Comparison of ENCODE assay signal across 12 cellular contexts in the genomic region with DNA sequence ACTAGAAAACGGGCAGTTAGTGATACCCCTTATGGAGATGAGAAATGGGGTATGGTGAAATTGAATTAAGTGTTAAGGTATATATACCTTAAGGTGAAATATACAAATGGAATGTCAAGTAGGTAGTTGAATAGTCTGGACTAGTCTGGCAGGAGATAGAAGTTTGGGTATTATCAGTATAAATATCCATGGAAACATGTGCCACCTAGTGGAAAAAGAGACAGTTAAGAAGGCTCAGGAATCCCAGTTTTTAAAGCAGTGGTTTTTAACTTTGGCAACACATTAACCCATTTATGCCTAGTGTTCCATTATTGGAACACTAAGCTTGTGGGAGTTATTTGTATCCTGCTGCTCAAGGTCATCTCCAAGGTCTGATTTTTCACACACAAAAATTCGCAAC. TPM values are rescaled to one million over a fixed set of nuclear protein-coding genes. Genes with fewer than 3 reads are reported as not detected.
DNase-seq lines count a peak whose midpoint lies in the region; ATAC-seq, FAIRE-seq and TF ChIP-seq lines count a peak whose summit lies in the region.
"Had no signal": no experiment of that assay in that cellular context is flagged by ENCODE, and none has a peak within 500 bp of the region (broad histone marks: within the 10 kb centered on the region; RNA-seq: fewer than 3 reads in every experiment).

No MANE protein-coding gene starts in this region.

- H4K20me1 ChIP-seq in SK-N-SH (ENCODE audit: insufficient read depth) = no peaks in the 10 kb centered on the region

- no peaks in the 10 kb centered on the region for H3F3A ChIP-seq in SK-N-SH (replicated peaks; ENCODE audit: insufficient read depth)

- 94% methylated on average over 2 of the region's 2 CpGs for WGBS in SK-N-SH (ENCODE audit: low lambda C conversion rate)
- 94 to 98% (median 97%) methylated on average over 2 of the region's 2 CpGs for WGBS in heart left ventricle, 4 donors

- CTCF ChIA-PET in A673 (lab: Charles Lee) (interaction anchor here (1.0 kb wide), 1 partner anchor 120 kb away, joined by 3 read pairs; no protein-coding TSS in a partner anchor), SK-N-SH (lab: Yijun Ruan, JAX) (interaction anchor here (1.0 kb wide), 2 partner anchors 38 to 120 kb away, joined by 3 read pairs; a partner anchor contains a TSS)

- H3K9ac ChIP-seq in SK-N-SH = no peak overlapping the region

- H3K79me2 ChIP-seq in SK-N-SH (ENCODE audit: insufficient read depth) = 0 out of 2 replicates have a peak, but pooled peaks cover 2% of the 10 kb centered on the region

- H3K4me2 ChIP-seq in SK-N-SH = no peak overlapping the region

- intact Hi-C loops in A673 (cut with micrococcal nuclease; ENCODE audit: unreplicated experiment) = loop anchor here (1.0 kb wide), 1 partner anchor 120 kb away; no protein-coding TSS in a partner anchor
- intact Hi-C loops in heart left ventricle (cut with DNase I) = loop anchor here in 4 of 10 donors (10.0 kb wide), 2 partner anchors 115 to 125 kb away; no protein-coding TSS in a partner anchor

- H3K4me3 ChIP-seq in A673 (ENCODE audit: low read depth, low read length, poor library complexity, severe bottlenecking) (peak overlapping the region; percentile 58), SK-N-SH (ENCODE audit: low read depth in 2 of 2, low read length in 1 of 2) (no peak overlapping the region), foreskin fibroblast (ENCODE audit: low read depth in 1 of 2, low read length in 2 of 2) (no peak overlapping the region), coronary artery (no peak overlapping the region), heart left ventricle (no peak overlapping the region)
- H3K4me3 ChIP-seq: esophagus muscularis mucosa had no signal

- H3K27ac ChIP-seq in A673 (ENCODE audit: low read depth, low read length, poor library complexity, severe bottlenecking) (peak overlapping the region; percentile 88), SK-N-SH (ENCODE audit: low read depth in 2 of 2, low read length in 1 of 2) (no peak overlapping the region), coronary artery (no peak overlapping the region), heart left ventricle (no peak overlapping the region)
- H3K27ac ChIP-seq: esophagus muscularis mucosa had no signal

- DNase-seq in A673 (ENCODE audit: low spot score) (peak; percentile 65), GM12892 (ENCODE audit: insufficient read length) (no peak), SK-N-SH (no peak), foreskin fibroblast (peak in 1 of 2 donors; percentile 27), amniotic stem cell (lab: John Stamatoyannopoulos, UW) (no peak), coronary artery (ENCODE audit: low spot score) (no peak), heart left ventricle (no peak), NOMO-1 treated with DMSO at 0.1 percent for 48 hours (lab: John Stamatoyannopoulos, UW; ENCODE audit: unreplicated experiment) (no peak)
- DNase-seq: midbrain, NCI-H1417, SHP77 treated with DMSO at 0.1 percent for 48 hours had no signal

- peak; percentile 22; the same call in 1 of the 2 replicates for TF ChIP-seq RAD21 in SK-N-SH (IDR thresholded peaks at IDR 0.05; ENCODE audit: low read length)

- peak; percentile 33 for FAIRE-seq in GM12892 (lab: Jason Lieb, UNC)

- BruUV-seq in A673 (replicated peaks; lab: Mats Ljungman, UMichigan) = no TSS peak

- no peaks in the 10 kb centered on the region for H3K27me3 ChIP-seq in A673 (replicated peaks; ENCODE audit: insufficient read depth, low read depth, low read length, poor library complexity)
- H3K27me3 ChIP-seq in SK-N-SH (ENCODE audit: insufficient read depth) = no peaks in the 10 kb centered on the region
- no peaks in the 10 kb centered on the region for H3K27me3 ChIP-seq in heart left ventricle
- H3K27me3 ChIP-seq: esophagus muscularis mucosa had no signal

- H3K9me2 ChIP-seq in SK-N-SH = no peaks in the 10 kb centered on the region

- peaks cover 4% of the 10 kb centered on the region for H3K9me3 ChIP-seq in A673 (ENCODE audit: low read depth, low read length, poor library complexity, severe bottlenecking)
- H3K9me3 ChIP-seq in SK-N-SH = no peaks in the 10 kb centered on the region
- H3K9me3 ChIP-seq in heart left ventricle = no peaks in the 10 kb centered on the region
- H3K9me3 ChIP-seq: esophagus muscularis mucosa had no signal

- H2AFZ ChIP-seq in SK-N-SH (ENCODE audit: low read depth) = no peak overlapping the region

- no peak for ATAC-seq in heart left ventricle

- TF ChIP-seq CTCF in A673 (conservative IDR thresholded peaks at IDR 0.05; ENCODE audit: low read depth, low read length) = peak; percentile 68
- peak; percentile 46 for TF ChIP-seq CTCF in SK-N-SH (IDR thresholded peaks at IDR 0.05)
- TF ChIP-seq CTCF in foreskin fibroblast (IDR thresholded peaks at IDR 0.05; ENCODE audit: low read depth, low read length) = peak; percentile 31
- TF ChIP-seq CTCF in coronary artery (IDR thresholded peaks at IDR 0.05) = no peak
- peak in 6 of 12 donors; percentile 9 to 34 (median 23) for TF ChIP-seq CTCF in heart left ventricle (IDR thresholded peaks at IDR 0.05)

- POLR2A ChIA-PET in A673 (lab: Charles Lee; ENCODE audit: low non-redundant PET) (no interaction called here), SK-N-SH (lab: Yijun Ruan, JAX) (no interaction called here)

- H3K4me1 ChIP-seq in A673 (ENCODE audit: insufficient read depth, low read length, poor library complexity, severe bottlenecking) (peaks cover 34% of the 10 kb centered on the region), SK-N-SH (ENCODE audit: control insufficient read depth in 1 of 2, insufficient read depth in 2 of 2, low read depth in 1 of 2, low read length in 1 of 2) (no peaks in the 10 kb centered on the region), heart left ventricle (peaks cover 0 to 9% (median 0%) of the 10 kb centered on the region in 12 donors)
- H3K4me1 ChIP-seq: esophagus muscularis mucosa had no signal

- no peak for TF ChIP-seq EP300 in SK-N-SH (IDR thresholded peaks at IDR 0.05; ENCODE audit: borderline replicate concordance in 1 of 2, low read depth in 1 of 2, low read length in 1 of 2)

- peaks cover 93% of the 10 kb centered on the region for H3K36me3 ChIP-seq in A673 (ENCODE audit: insufficient read depth, low read length, poor library complexity, severe bottlenecking)
- H3K36me3 ChIP-seq in SK-N-SH (replicated peaks in 1 of 2; ENCODE audit: control insufficient read depth in 1 of 2, insufficient read depth in 2 of 2, low read length in 1 of 2) = peaks cover 46 to 60% of the 10 kb centered on the region in 2 experiments
- H3K36me3 ChIP-seq in heart left ventricle = peaks cover 0 to 92% (median 83%) of the 10 kb centered on the region in 9 donors

- TF ChIP-seq POLR2A in GM12892 (IDR thresholded peaks at IDR 0.05; ENCODE audit: low read depth, low read length) (no peak), heart left ventricle (IDR thresholded peaks at IDR 0.05) (no peak)

TF ChIP-seq in SK-N-SH, 30 proteins besides CTCF, POLR2A, EP300 and RAD21:
- TF ChIP-seq YY1 (IDR thresholded peaks at IDR 0.05; ENCODE audit: low read depth) (no peak), TEAD4 (IDR thresholded peaks at IDR 0.05; ENCODE audit: borderline replicate concordance, insufficient read depth) (no peak), JUND (IDR thresholded peaks at IDR 0.05) (no peak), MEF2A (IDR thresholded peaks at IDR 0.05; ENCODE audit: borderline replicate concordance, low read depth) (no peak), RFX5 (IDR thresholded peaks at IDR 0.05; ENCODE audit: low read length) (no peak), MXI1 (IDR thresholded peaks at IDR 0.05; ENCODE audit: low read depth, low read length) (no peak)
TF ChIP-seq in SK-N-SH: peak in this region for 0.

RNA-seq across cellular contexts. Expression of a gene that starts 38.6 kb away (rescaled TPM):
- total RNA-seq in A673 (2021) (0.82 and 0.96 TPM in 2 replicates), heart left ventricle (under 1 TPM in 1 of 9 donors, not detected in 8; 0.17 TPM)
- polyA plus RNA-seq in GM12892 (2012; ENCODE audit: missing spikeins) = not detected
- polyA plus RNA-seq in SK-N-SH (2012; rRNA removed) (not detected in 2 replicates), heart left ventricle (not detected)
- polyA plus RNA-seq in SK-N-SH (2012; cell fraction: cytosol; rRNA removed) = not detected in 2 replicates
- not detected in 2 replicates for polyA plus RNA-seq in SK-N-SH (2012; cell fraction: nucleus; rRNA removed)
